ENCODE assay signal across 8 cellular contexts in genomic region chr9:21455320-21455719, GRCh38. TPM values are rescaled to one million over a fixed set of nuclear protein-coding genes. Genes with fewer than 3 reads are reported as not detected.
DNase-seq lines count a peak whose midpoint lies in the region; ATAC-seq, FAIRE-seq and TF ChIP-seq lines count a peak whose summit lies in the region.

No MANE protein-coding gene starts in this region.

- peak; percentile 24; the same call in 1 of the 2 replicates for TF ChIP-seq RAD21 in HepG2 (CRISPR knock-in tag; IDR thresholded peaks at IDR 0.05)

- no peak overlapping the region for H3K4me3 ChIP-seq in left ventricle myocardium inferior
- no peak overlapping the region for H3K4me3 ChIP-seq in right atrium auricular region
- no peak overlapping the region for H3K4me3 ChIP-seq in HEK293 (ENCODE audit: low read depth, low read length)
- H3K4me3 ChIP-seq in MG63 = no peak overlapping the region
- H3K4me3 ChIP-seq in astrocyte of the spinal cord (ENCODE audit: low read depth, low read length) = no peak overlapping the region
- H3K4me3 ChIP-seq in HepG2 (replicated peaks in 1 of 3; ENCODE audit: insufficient read depth in 1 of 3, low read depth in 2 of 3, low read length in 3 of 3) = no peak overlapping the region

- in situ Hi-C loops in astrocyte of the spinal cord (cut with HindIII; ENCODE audit: low sequenced_read_pairs) = no loop called here
- in situ Hi-C loops in HepG2 (cut with HindIII; ENCODE audit: extremely low pct_ligation_motif_present, low pct_unique_long_range_greater_than_20kb) = no loop called here

- TF ChIP-seq CTCF in left ventricle myocardium inferior (IDR thresholded peaks at IDR 0.05; ENCODE audit: borderline replicate concordance) = peak; percentile 57
- TF ChIP-seq CTCF in right atrium auricular region (IDR thresholded peaks at IDR 0.05) = peak in 1 of 2 donors; percentile 58
- TF ChIP-seq CTCF in HEK293 (tag by site-specific recombination; IDR thresholded peaks at IDR 0.05) = peak; percentile 38; the same call in 1 of the 2 replicates
- TF ChIP-seq CTCF in astrocyte of the spinal cord (IDR thresholded peaks at IDR 0.05; ENCODE audit: low read depth, low read length) = peak; percentile 72
- peak; percentile 61 for TF ChIP-seq CTCF in HepG2 (CRISPR knock-in tag; IDR thresholded peaks at IDR 0.05)

- H3K4me2 ChIP-seq in HepG2 (ENCODE audit: low read depth, low read length) = no peak overlapping the region

- intact Hi-C loops in left ventricle myocardium inferior (cut with micrococcal nuclease) = no loop called here
- intact Hi-C loops in HepG2 (cut with micrococcal nuclease; ENCODE audit: unreplicated experiment) = loop anchor here (1.0 to 2.0 kb wide), 4 partner anchors 21 to 220 kb away; no protein-coding TSS in a partner anchor

- H3K27me3 ChIP-seq in left ventricle myocardium inferior (ENCODE audit: low read depth) (peaks cover 7% of the 10 kb centered on the region), right atrium auricular region (no peaks in the 10 kb centered on the region), MG63 (no peaks in the 10 kb centered on the region), HepG2 (ENCODE audit: control insufficient read depth in 1 of 2, insufficient read depth in 2 of 2, low read length in 2 of 2) (no peaks in the 10 kb centered on the region)

- no peak for DNase-seq in left ventricle myocardium inferior
- DNase-seq in right atrium auricular region (ENCODE audit: low spot score) = no peak
- peak; percentile 62 for DNase-seq in MG63
- peak; percentile 30 for DNase-seq in astrocyte of the spinal cord (ENCODE audit: low read depth, low spot score)
- DNase-seq in HepG2 (ENCODE audit: low spot score) = peak; percentile 17
- no peak for DNase-seq in cortex of kidney (lab: John Stamatoyannopoulos, UW)
- DNase-seq in H54 (ENCODE audit: insufficient read length, low spot score) = no peak

- BruUV-seq in HepG2 (replicated peaks; lab: Mats Ljungman, UMichigan) = no TSS peak

- H3K36me3 ChIP-seq in left ventricle myocardium inferior (no peaks in the 10 kb centered on the region), right atrium auricular region (no peaks in the 10 kb centered on the region), HEK293 (ENCODE audit: control insufficient read depth in 2 of 2, insufficient read depth in 1 of 2, low read length in 2 of 2) (no peaks in the 10 kb centered on the region), MG63 (peaks cover 25% of the 10 kb centered on the region), HepG2 (replicated peaks in 1 of 2; ENCODE audit: control insufficient read depth in 1 of 2, insufficient read depth in 2 of 2, low read length in 2 of 2) (no peaks in the 10 kb centered on the region)

- no peak overlapping the region for H2AFZ ChIP-seq in HepG2 (ENCODE audit: low read length)

- POLR2A ChIA-PET in HEK293 (lab: Yijun Ruan, JAX) = no interaction called here
- POLR2A ChIA-PET in HepG2 (lab: Yijun Ruan, JAX) = no interaction called here

- H3K79me2 ChIP-seq in HepG2 (ENCODE audit: insufficient read depth, low read length) = no peaks in the 10 kb centered on the region

- CTCF ChIA-PET in HEK293 (lab: Yijun Ruan, JAX) (interaction anchor here (0.5 to 5.2 kb wide), 22 partner anchors 9 to 858 kb away, joined by 3 to 64 read pairs (median 4); partner anchors contain the start of gene KLHL9), HepG2 (lab: Yijun Ruan, JAX; ENCODE audit: low intra/inter-chr PET ratio, low total read pairs) (interaction anchor here (0.6 to 1.1 kb wide), 3 partner anchors 11 to 129 kb away, joined by 3 to 5 read pairs (median 4); no protein-coding TSS in a partner anchor)

- H3K4me1 ChIP-seq in left ventricle myocardium inferior (no peaks in the 10 kb centered on the region), right atrium auricular region (no peaks in the 10 kb centered on the region), HEK293 (ENCODE audit: control insufficient read depth, insufficient read depth, low read length) (no peaks in the 10 kb centered on the region), HepG2 (ENCODE audit: insufficient read depth, low read length) (no peaks in the 10 kb centered on the region)

- no peak for TF ChIP-seq EP300 in HepG2 (IDR thresholded peaks at IDR 0.05; ENCODE audit: low read depth in 2 of 2, low read length in 2 of 2)
- no peak for TF ChIP-seq EP300 in HepG2 (CRISPR knock-in tag; IDR thresholded peaks at IDR 0.05; ENCODE audit: borderline replicate concordance)

- peak; percentile 98 for ATAC-seq in HepG2

- H3K9me3 ChIP-seq in left ventricle myocardium inferior (replicated peaks) = no peaks in the 10 kb centered on the region
- H3K9me3 ChIP-seq in right atrium auricular region = no peaks in the 10 kb centered on the region
- no peaks in the 10 kb centered on the region for H3K9me3 ChIP-seq in HEK293 (ENCODE audit: control insufficient read depth, insufficient read depth, low read depth, low read length)
- H3K9me3 ChIP-seq in MG63 = peaks cover 2% of the 10 kb centered on the region; the same call in 1 of the 2 replicates
- H3K9me3 ChIP-seq in HepG2 (ENCODE audit: low read length) = no peaks in the 10 kb centered on the region

- no peaks in the 10 kb centered on the region for H4K20me1 ChIP-seq in HepG2 (ENCODE audit: insufficient read depth, low read length)

- TF ChIP-seq POLR2A in HepG2 (IDR thresholded peaks at IDR 0.05; ENCODE audit: insufficient read depth in 1 of 2, low read depth in 2 of 2, low read length in 2 of 2) (no peak), H54 (IDR thresholded peaks at IDR 0.05; ENCODE audit: low read depth, low read length) (no peak)

- FAIRE-seq in HepG2 (lab: Jason Lieb, UNC) (no peak), H54 (lab: Jason Lieb, UNC) (no peak)

- no peak overlapping the region for H3K27ac ChIP-seq in left ventricle myocardium inferior (replicated peaks)
- H3K27ac ChIP-seq in right atrium auricular region = no peak overlapping the region
- H3K27ac ChIP-seq in HEK293 (ENCODE audit: extremely low read depth, low read depth, low read length) = no peak overlapping the region
- no peak overlapping the region for H3K27ac ChIP-seq in HepG2 (ENCODE audit: extremely low read length, insufficient read depth, low read length)

- H3K9ac ChIP-seq in HepG2 (ENCODE audit: insufficient read depth, low read depth, low read length) = no peak overlapping the region

RNA-seq across cellular contexts. Expression of gene IFNA1, which starts 15.1 kb away (rescaled TPM):
- total RNA-seq in left ventricle myocardium inferior (not detected), right atrium auricular region (not detected), HepG2 (2016; rRNA removed; fragmentation: Illumina TruSeq; extraction: Trizol) (not detected in 2 replicates)
- not detected in 2 replicates for total RNA-seq in MG63 (2014; rRNA removed; shearing (Covaris generic); ENCODE audit: low replicate concordance)
- not detected in 2 replicates for total RNA-seq in HepG2 (2016; cell fraction: cytosol; rRNA removed; fragmentation: Illumina TruSeq; extraction: Trizol; ENCODE audit: low read depth)
- not detected in 2 replicates for total RNA-seq in HepG2 (2016; cell fraction: insoluble cytoplasmic fraction; rRNA removed; fragmentation: Illumina TruSeq; extraction: Trizol)
- not detected in 2 replicates for total RNA-seq in HepG2 (2016; cell fraction: membrane; rRNA removed; fragmentation: Illumina TruSeq; extraction: Trizol)
- total RNA-seq in HepG2 (2016; cell fraction: nucleus; rRNA removed; fragmentation: Illumina TruSeq; extraction: Trizol) = not detected in 2 replicates
- polyA plus RNA-seq in HepG2 (2011; rRNA removed) = not detected in 2 replicates
- not detected in 2 replicates for polyA plus RNA-seq in HepG2 (2011; cell fraction: cytosol; rRNA removed)
- polyA plus RNA-seq in HepG2 (2011; cell fraction: nucleus; rRNA removed) = not detected in 2 replicates
- polyA plus RNA-seq in HepG2 (2012) = not detected in 2 replicates
- not detected in 2 replicates for polyA plus RNA-seq in HepG2 (2016; cell fraction: cytosol; fragmentation: Illumina TruSeq; extraction: Trizol; ENCODE audit: low read depth)
- polyA plus RNA-seq in HepG2 (2016; cell fraction: insoluble cytoplasmic fraction; fragmentation: Illumina TruSeq; extraction: Trizol; ENCODE audit: low read depth) = not detected in 2 replicates
- not detected in 2 replicates for polyA plus RNA-seq in HepG2 (2016; cell fraction: membrane; fragmentation: Illumina TruSeq; extraction: Trizol; ENCODE audit: low read depth)
- polyA plus RNA-seq in HepG2 (2016; cell fraction: nucleus; fragmentation: Illumina TruSeq; extraction: Trizol; ENCODE audit: insufficient read depth, low read depth) = not detected in 2 replicates
- polyA minus RNA-seq in HepG2 (2011; rRNA and poly(A)+ RNA removed; ENCODE audit: low replicate concordance) = not detected in 2 replicates
- not detected in 2 replicates for polyA minus RNA-seq in HepG2 (2011; cell fraction: cytosol; rRNA and poly(A)+ RNA removed)
- polyA minus RNA-seq in HepG2 (2011; cell fraction: nucleus; rRNA and poly(A)+ RNA removed) = not detected in 2 replicates

RNA-seq across cellular contexts. Expression of gene IFNE, which starts 26.8 kb away (rescaled TPM):
- total RNA-seq in left ventricle myocardium inferior (not detected), right atrium auricular region (not detected), HepG2 (2016; rRNA removed; fragmentation: Illumina TruSeq; extraction: Trizol) (not detected in 2 replicates)
- total RNA-seq in MG63 (2014; rRNA removed; shearing (Covaris generic); ENCODE audit: low replicate concordance) = 0.92 TPM in 1 of 2 replicates, not detected in the other
- not detected in 2 replicates for total RNA-seq in HepG2 (2016; cell fraction: cytosol; rRNA removed; fragmentation: Illumina TruSeq; extraction: Trizol; ENCODE audit: low read depth)
- total RNA-seq in HepG2 (2016; cell fraction: insoluble cytoplasmic fraction; rRNA removed; fragmentation: Illumina TruSeq; extraction: Trizol) = not detected in 2 replicates
- total RNA-seq in HepG2 (2016; cell fraction: membrane; rRNA removed; fragmentation: Illumina TruSeq; extraction: Trizol) = not detected in 2 replicates
- not detected in 2 replicates for total RNA-seq in HepG2 (2016; cell fraction: nucleus; rRNA removed; fragmentation: Illumina TruSeq; extraction: Trizol)
- polyA plus RNA-seq in HepG2 (2011; rRNA removed) = not detected in 2 replicates
- polyA plus RNA-seq in HepG2 (2011; cell fraction: cytosol; rRNA removed) = not detected in 2 replicates
- polyA plus RNA-seq in HepG2 (2011; cell fraction: nucleus; rRNA removed) = not detected in 2 replicates
- polyA plus RNA-seq in HepG2 (2012) = not detected in 2 replicates
- not detected in 2 replicates for polyA plus RNA-seq in HepG2 (2016; cell fraction: cytosol; fragmentation: Illumina TruSeq; extraction: Trizol; ENCODE audit: low read depth)
- not detected in 2 replicates for polyA plus RNA-seq in HepG2 (2016; cell fraction: insoluble cytoplasmic fraction; fragmentation: Illumina TruSeq; extraction: Trizol; ENCODE audit: low read depth)
- not detected in 2 replicates for polyA plus RNA-seq in HepG2 (2016; cell fraction: membrane; fragmentation: Illumina TruSeq; extraction: Trizol; ENCODE audit: low read depth)
- polyA plus RNA-seq in HepG2 (2016; cell fraction: nucleus; fragmentation: Illumina TruSeq; extraction: Trizol; ENCODE audit: insufficient read depth, low read depth) = not detected in 2 replicates
- polyA minus RNA-seq in HepG2 (2011; rRNA and poly(A)+ RNA removed; ENCODE audit: low replicate concordance) = 0.44 TPM in 1 of 2 replicates, not detected in the other
- polyA minus RNA-seq in HepG2 (2011; cell fraction: cytosol; rRNA and poly(A)+ RNA removed) = not detected in 2 replicates
- not detected in 2 replicates for polyA minus RNA-seq in HepG2 (2011; cell fraction: nucleus; rRNA and poly(A)+ RNA removed)

RNA-seq across cellular contexts. Expression of gene IFNA8, which starts 46.4 kb away (rescaled TPM):
- total RNA-seq in left ventricle myocardium inferior = not detected
- total RNA-seq in right atrium auricular region = not detected
- not detected in 2 replicates for total RNA-seq in MG63 (2014; rRNA removed; shearing (Covaris generic); ENCODE audit: low replicate concordance)
- total RNA-seq in HepG2 (2016; rRNA removed; fragmentation: Illumina TruSeq; extraction: Trizol) = not detected in 2 replicates
- total RNA-seq in HepG2 (2016; cell fraction: cytosol; rRNA removed; fragmentation: Illumina TruSeq; extraction: Trizol; ENCODE audit: low read depth) = not detected in 2 replicates
- not detected in 2 replicates for total RNA-seq in HepG2 (2016; cell fraction: insoluble cytoplasmic fraction; rRNA removed; fragmentation: Illumina TruSeq; extraction: Trizol)
- not detected in 2 replicates for total RNA-seq in HepG2 (2016; cell fraction: membrane; rRNA removed; fragmentation: Illumina TruSeq; extraction: Trizol)
- not detected in 2 replicates for total RNA-seq in HepG2 (2016; cell fraction: nucleus; rRNA removed; fragmentation: Illumina TruSeq; extraction: Trizol)
- not detected in 2 replicates for polyA plus RNA-seq in HepG2 (2011; rRNA removed)
- polyA plus RNA-seq in HepG2 (2011; cell fraction: cytosol; rRNA removed) = not detected in 2 replicates
- polyA plus RNA-seq in HepG2 (2011; cell fraction: nucleus; rRNA removed) = not detected in 2 replicates
- polyA plus RNA-seq in HepG2 (2012) = not detected in 2 replicates
- polyA plus RNA-seq in HepG2 (2016; cell fraction: cytosol; fragmentation: Illumina TruSeq; extraction: Trizol; ENCODE audit: low read depth) = not detected in 2 replicates
- not detected in 2 replicates for polyA plus RNA-seq in HepG2 (2016; cell fraction: insoluble cytoplasmic fraction; fragmentation: Illumina TruSeq; extraction: Trizol; ENCODE audit: low read depth)
- not detected in 2 replicates for polyA plus RNA-seq in HepG2 (2016; cell fraction: membrane; fragmentation: Illumina TruSeq; extraction: Trizol; ENCODE audit: low read depth)
- polyA plus RNA-seq in HepG2 (2016; cell fraction: nucleus; fragmentation: Illumina TruSeq; extraction: Trizol; ENCODE audit: insufficient read depth, low read depth) = not detected in 2 replicates
- not detected in 2 replicates for polyA minus RNA-seq in HepG2 (2011; rRNA and poly(A)+ RNA removed; ENCODE audit: low replicate concordance)
- not detected in 2 replicates for polyA minus RNA-seq in HepG2 (2011; cell fraction: cytosol; rRNA and poly(A)+ RNA removed)
- not detected in 2 replicates for polyA minus RNA-seq in HepG2 (2011; cell fraction: nucleus; rRNA and poly(A)+ RNA removed)

Comparison
In these comparisons a context has a peak if more than half of its experiments do, and no peak if none do; other contexts are left out.
1. DNase-seq: peak in MG63 (single experiment), astrocyte of the spinal cord (single experiment) and HepG2 (single experiment); none in left ventricle myocardium inferior (single experiment), right atrium auricular region (single experiment), cortex of kidney (single experiment) and H54 (single experiment).